ENCODE assay signal across 10 cellular contexts in genomic region chr18:9433616-9434239, GRCh38. TPM values are rescaled to one million over a fixed set of nuclear protein-coding genes. Genes with fewer than 3 reads are reported as not detected.
DNase-seq lines count a peak whose midpoint lies in the region; ATAC-seq, FAIRE-seq and TF ChIP-seq lines count a peak whose summit lies in the region.
"Had no signal": no experiment of that assay in that cellular context is flagged by ENCODE, and none has a peak within 500 bp of the region (broad histone marks: within the 10 kb centered on the region; RNA-seq: fewer than 3 reads in every experiment).

No MANE protein-coding gene starts in this region.

- H3K27me3 ChIP-seq in left ventricle myocardium inferior (ENCODE audit: low read depth) (no peaks in the 10 kb centered on the region), hepatocyte (no peaks in the 10 kb centered on the region), tibial nerve (no peaks in the 10 kb centered on the region), uterus (no peaks in the 10 kb centered on the region), pancreas (no peaks in the 10 kb centered on the region)

- H3K4me2 ChIP-seq in hepatocyte = peak overlapping the region; percentile 56

- WGBS in hepatocyte (ENCODE audit: low lambda C conversion rate, missing lambda C conversion rate) = 49% methylated on average over 12 of the region's 12 CpGs
- WGBS in tibial nerve, 2 donors = 21 to 23% methylated on average over 12 of the region's 12 CpGs
- 57% methylated on average over 12 of the region's 12 CpGs for WGBS in pancreas, 2 donors

- H3K79me2 ChIP-seq in hepatocyte = no peaks in the 10 kb centered on the region

- TF ChIP-seq POLR2A in tibial nerve (IDR thresholded peaks at IDR 0.05) (no peak), uterus (IDR thresholded peaks at IDR 0.05) (no peak)

- no peaks in the 10 kb centered on the region for H3K9me2 ChIP-seq in hepatocyte (replicated peaks; ENCODE audit: insufficient read depth)

- H3K27ac ChIP-seq in left ventricle myocardium inferior (replicated peaks) = peak overlapping the region; percentile 23
- peak overlapping the region; percentile 80 for H3K27ac ChIP-seq in hepatocyte
- H3K27ac ChIP-seq in tibial nerve = peak overlapping the region in 3 of 4 donors; percentile 36 to 83 (median 73)
- no peak overlapping the region for H3K27ac ChIP-seq in uterus
- no peak overlapping the region for H3K27ac ChIP-seq in pancreas

- H3K4me3 ChIP-seq in left ventricle myocardium inferior = peak overlapping the region; percentile 21
- no peak overlapping the region for H3K4me3 ChIP-seq in hepatocyte
- peak overlapping the region in 1 of 4 donors; percentile 5 for H3K4me3 ChIP-seq in tibial nerve
- no peak overlapping the region for H3K4me3 ChIP-seq in uterus
- no peak overlapping the region for H3K4me3 ChIP-seq in pancreas

- peak overlapping the region; percentile 45 for H2AFZ ChIP-seq in hepatocyte

- intact Hi-C loops in left ventricle myocardium inferior (cut with micrococcal nuclease) = no loop called here
- intact Hi-C loops in Right ventricle myocardium inferior (cut with DNase I) = no loop called here
- intact Hi-C loops in uterus (cut with DNase I; ENCODE audit: low total_unique reads) = no loop called here
- intact Hi-C loops in pancreas (cut with DNase I) = loop anchor here in 1 of 3 donors (10.0 kb wide), 1 partner anchor 1001 kb away; no protein-coding TSS in a partner anchor

- no peak for TF ChIP-seq EP300 in tibial nerve (IDR thresholded peaks at IDR 0.05)

- TF ChIP-seq CTCF in left ventricle myocardium inferior (IDR thresholded peaks at IDR 0.05; ENCODE audit: borderline replicate concordance) = no peak
- no peak for TF ChIP-seq CTCF in hepatocyte (IDR thresholded peaks at IDR 0.05; ENCODE audit: poor library complexity)
- TF ChIP-seq CTCF in tibial nerve (IDR thresholded peaks at IDR 0.05) = no peak
- TF ChIP-seq CTCF in uterus (IDR thresholded peaks at IDR 0.05) = no peak
- TF ChIP-seq CTCF in pancreas (IDR thresholded peaks at IDR 0.05) = no peak

- FAIRE-seq in pancreas (lab: Jason Lieb, UNC) = no peak

- no peaks in the 10 kb centered on the region for H3K36me3 ChIP-seq in left ventricle myocardium inferior
- H3K36me3 ChIP-seq in hepatocyte (replicated peaks; ENCODE audit: insufficient read depth, low read depth) = no peaks in the 10 kb centered on the region
- no peaks in the 10 kb centered on the region for H3K36me3 ChIP-seq in tibial nerve
- no peaks in the 10 kb centered on the region for H3K36me3 ChIP-seq in uterus
- H3K36me3 ChIP-seq in pancreas = no peaks in the 10 kb centered on the region

- H3K4me1 ChIP-seq in left ventricle myocardium inferior = peaks cover 17% of the 10 kb centered on the region
- peaks cover 4% of the 10 kb centered on the region for H3K4me1 ChIP-seq in hepatocyte (ENCODE audit: insufficient read depth)
- peaks cover 0 to 44% (median 19%) of the 10 kb centered on the region in 4 donors for H3K4me1 ChIP-seq in tibial nerve
- H3K4me1 ChIP-seq in uterus = no peaks in the 10 kb centered on the region
- H3K4me1 ChIP-seq in pancreas = no peaks in the 10 kb centered on the region

- ATAC-seq in Right ventricle myocardium inferior (no peak), pancreas (no peak)
- ATAC-seq: activated CD8-positive, alpha-beta T cell treated with anti-CD3 and anti-CD28 coated beads, Interleukin-2, amount 10 ng/mL, durations not matched to agents 7 days and 5 days had no signal

- H3K9me3 ChIP-seq in left ventricle myocardium inferior (replicated peaks) (no peaks in the 10 kb centered on the region), hepatocyte (ENCODE audit: low read depth) (no peaks in the 10 kb centered on the region), tibial nerve (no peaks in the 10 kb centered on the region), uterus (no peaks in the 10 kb centered on the region), pancreas (no peaks in the 10 kb centered on the region)

- H4K20me1 ChIP-seq in hepatocyte (ENCODE audit: insufficient read depth, poor library complexity, severe bottlenecking) = no peaks in the 10 kb centered on the region

- no peak for DNase-seq in left ventricle myocardium inferior
- no peak for DNase-seq in Right ventricle myocardium inferior (ENCODE audit: missing footprints)
- peak; percentile 71 for DNase-seq in NCI-H2171 (lab: John Stamatoyannopoulos, UW)
- DNase-seq in hepatocyte (ENCODE audit: low spot score) = no peak
- no peak for DNase-seq in tibial nerve (ENCODE audit: low spot score in 2 of 2)
- no peak for DNase-seq in uterus
- DNase-seq in NCI-H2107 treated with DMSO at 0.1 percent for 48 hours (lab: John Stamatoyannopoulos, UW; ENCODE audit: unreplicated experiment) = no peak
- no peak for DNase-seq in pancreas
- DNase-seq: activated CD8-positive, alpha-beta T cell treated with anti-CD3 and anti-CD28 coated beads, Interleukin-2, amount 10 ng/mL, durations not matched to agents 7 days and 5 days; Karpas-422 had no signal

RNA-seq across cellular contexts. Expression of gene RALBP1, which starts 41.6 kb away (rescaled TPM):
- total RNA-seq in left ventricle myocardium inferior (46.2 TPM), Right ventricle myocardium inferior (48.7 TPM), hepatocyte (46.8 and 55.0 TPM in 2 replicates), tibial nerve (100 to 1,000 TPM in 2 of 4 donors, 10 to 100 TPM in 2; 93.3 to 118 (median 99.5) TPM), uterus (10 to 100 TPM; 18.8 to 67.8 (median 30.0) TPM), pancreas (10 to 100 TPM; 11.9 to 30.5 (median 15.1) TPM)
- polyA plus RNA-seq in hepatocyte (41.2 and 41.3 TPM in 2 replicates), pancreas (10 to 100 TPM in 1 of 2 donors, 1 to 10 TPM in 1; 6.7 to 12.4 TPM)

Comparison
In these comparisons a context has a peak if more than half of its experiments do, and no peak if none do; other contexts are left out.
1. H3K27ac ChIP-seq: peak in left ventricle myocardium inferior (single experiment), hepatocyte (single experiment) and tibial nerve (3 of 4); none in uterus (0 of 2) and pancreas (0 of 4).